ENCODE assay signal across 8 cellular contexts in genomic region chr11:120952503-120953229, GRCh38.
A peak's percentile ranks its signal among the peaks of the same experiment; 100 is the strongest.
DNase-seq lines count a peak whose midpoint lies in the region; ATAC-seq, FAIRE-seq and TF ChIP-seq lines count a peak whose summit lies in the region.

No MANE protein-coding gene starts in this region.

- peaks cover 0 to 2% (median 0%) of the 10 kb centered on the region in 7 donors for H3K9me3 Mint-ChIP-seq in CD4-positive, CD25-positive, alpha-beta regulatory T cell

- peak in 2 of 3 donors; percentile 30 to 41 for DNase-seq in CD4-positive, CD25-positive, alpha-beta regulatory T cell
- peak; percentile 82 for DNase-seq in H4 (ENCODE audit: low spot score)
- DNase-seq in NCI-H2171 (lab: John Stamatoyannopoulos, UW) = peak; percentile 34
- DNase-seq in caudate nucleus (lab: John Stamatoyannopoulos, UW) = peak in 58 of 61 donors; percentile 3 to 81 (median 54)
- peak; percentile 89 for DNase-seq in kidney
- DNase-seq in stimulated activated CD4-positive, alpha-beta T cell treated with anti-CD3 and anti-CD28 coated beads, Interleukin-15, amount 100 ng/mL, for 24 hours = peak; percentile 76

- peak in 1 of 2 donors; percentile 39 for ATAC-seq in CD4-positive, CD25-positive, alpha-beta regulatory T cell (ENCODE audit: low read depth in 2 of 2)
- ATAC-seq in HG02884 (IDR thresholded peaks at IDR 0.05; ENCODE audit: unreplicated experiment) = no peak

- H3K4me3 ChIP-seq in CD4-positive, CD25-positive, alpha-beta regulatory T cell (ENCODE audit: low read depth, low read length) = no peak overlapping the region
- H3K4me3 ChIP-seq in WI38 (ENCODE audit: low read depth, low read length) (no peak overlapping the region), kidney (ENCODE audit: low read length in 2 of 2) (peak overlapping the region in 1 of 2 donors; percentile 20)

- no peak overlapping the region for H3K27ac ChIP-seq in CD4-positive, CD25-positive, alpha-beta regulatory T cell (ENCODE audit: insufficient read depth, low read length, poor library complexity, severe bottlenecking)
- H3K27ac ChIP-seq in caudate nucleus (ENCODE audit: low read depth, low read length) (no peak overlapping the region), kidney (ENCODE audit: low read depth in 2 of 2, low read length in 2 of 2) (no peak overlapping the region)

- no peak overlapping the region for H3K27ac Mint-ChIP-seq in CD4-positive, CD25-positive, alpha-beta regulatory T cell

- peaks cover 20% of the 10 kb centered on the region for H3K4me1 ChIP-seq in CD4-positive, CD25-positive, alpha-beta regulatory T cell (ENCODE audit: control insufficient read depth, insufficient read depth, low read length, poor library complexity, severe bottlenecking)
- no peaks in the 10 kb centered on the region for H3K4me1 ChIP-seq in kidney (ENCODE audit: control insufficient read depth in 1 of 2, insufficient read depth in 1 of 2, low read depth in 1 of 2, low read length in 2 of 2)

- intact Hi-C loops in kidney (cut with DNase I) = loop anchor here (10.0 kb wide), 1 partner anchor 268 kb away; no protein-coding TSS in a partner anchor

- H3K36me3 Mint-ChIP-seq in CD4-positive, CD25-positive, alpha-beta regulatory T cell = no peaks in the 10 kb centered on the region

- peak overlapping the region in 1 of 2 donors; percentile 16 for H3K9ac ChIP-seq in kidney (ENCODE audit: low read length in 2 of 2)

- peaks cover 4 to 13% (median 10%) of the 10 kb centered on the region in 4 donors for H3K4me1 Mint-ChIP-seq in CD4-positive, CD25-positive, alpha-beta regulatory T cell

- no peaks in the 10 kb centered on the region for H3K27me3 Mint-ChIP-seq in CD4-positive, CD25-positive, alpha-beta regulatory T cell

- H3K36me3 ChIP-seq in CD4-positive, CD25-positive, alpha-beta regulatory T cell (ENCODE audit: control insufficient read depth, insufficient read depth, low read length) = no peaks in the 10 kb centered on the region
- no peaks in the 10 kb centered on the region for H3K36me3 ChIP-seq in kidney (ENCODE audit: control insufficient read depth in 1 of 2, insufficient read depth in 2 of 2, low read length in 2 of 2)

- TF ChIP-seq CTCF in WI38 (IDR thresholded peaks at IDR 0.05; ENCODE audit: low read depth, low read length) (peak; percentile 75), kidney (IDR thresholded peaks at IDR 0.05; ENCODE audit: borderline replicate concordance, extremely low read depth, insufficient read depth) (peak; percentile 76)

- H3K4me3 Mint-ChIP-seq in CD4-positive, CD25-positive, alpha-beta regulatory T cell = peak overlapping the region in 2 of 4 donors; percentile 60 to 81

- no peak for FAIRE-seq in kidney (lab: Jason Lieb, UNC)

- no peaks in the 10 kb centered on the region for H3K9me3 ChIP-seq in CD4-positive, CD25-positive, alpha-beta regulatory T cell (ENCODE audit: control insufficient read depth in 2 of 2, low read length in 2 of 2)
- H3K9me3 ChIP-seq in kidney (ENCODE audit: control insufficient read depth in 1 of 2, low read length in 2 of 2) = no peaks in the 10 kb centered on the region

- H3K27me3 ChIP-seq in CD4-positive, CD25-positive, alpha-beta regulatory T cell (ENCODE audit: control insufficient read depth, insufficient read depth, low read length) = peaks cover 4% of the 10 kb centered on the region

Comparison
In these comparisons a context has a peak if more than half of its experiments do, and no peak if none do; other contexts are left out.
1. DNase-seq: peak in every context shown above with its lines; median percentile 89 in kidney; 82 in H4; 76 in stimulated activated CD4-positive, alpha-beta T cell treated with anti-CD3 and anti-CD28 coated beads, Interleukin-15, amount 100 ng/mL, for 24 hours; 54 in caudate nucleus; 36 in CD4-positive, CD25-positive, alpha-beta regulatory T cell; 34 in NCI-H2171.